ENCODE assay signal across 8 cellular contexts in the genomic region with DNA sequence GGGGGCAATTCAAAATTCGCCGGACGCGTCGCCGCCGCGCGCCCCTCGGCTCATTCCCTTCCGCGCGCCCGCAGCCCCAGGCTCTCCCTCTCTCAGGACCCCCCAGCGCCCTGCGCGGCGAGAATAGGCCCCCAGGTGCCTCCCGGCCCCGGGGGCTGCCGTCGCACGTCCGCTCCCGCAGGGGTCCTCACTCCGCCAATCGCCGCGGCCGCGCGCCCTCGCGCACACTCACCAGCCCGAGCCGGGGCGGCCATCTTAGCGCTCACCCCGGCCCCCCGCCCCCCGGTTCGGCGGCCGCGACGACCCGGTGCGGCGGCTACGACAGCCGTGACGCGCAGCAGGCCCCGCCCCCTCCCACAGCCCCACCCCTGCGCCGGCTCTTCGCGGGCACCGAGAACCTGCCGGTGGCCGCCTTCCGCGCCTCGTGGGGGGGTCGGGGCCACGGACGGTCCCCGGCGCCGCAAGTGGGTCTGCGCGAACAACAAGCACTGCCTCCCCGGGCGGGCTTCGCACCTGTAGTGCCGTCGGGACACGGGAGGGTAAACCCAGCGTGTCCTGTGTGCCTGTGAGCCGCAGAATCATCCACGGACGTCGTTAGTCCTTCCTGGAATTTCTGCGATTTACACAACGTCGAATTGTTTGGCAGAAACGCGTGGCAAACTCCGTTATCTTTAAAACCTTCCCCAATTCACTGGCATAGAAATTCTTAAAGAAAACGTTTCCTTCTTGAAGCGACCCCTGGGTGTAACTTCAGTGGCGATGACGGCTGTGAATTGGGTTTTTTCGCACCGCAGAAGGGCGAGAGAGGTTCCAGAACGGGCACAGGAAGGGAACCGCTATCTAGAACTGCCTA. TPM values are rescaled to one million over a fixed set of nuclear protein-coding genes. Genes with fewer than 3 reads are reported as not detected.
DNase-seq lines count a peak whose midpoint lies in the region; ATAC-seq, FAIRE-seq and TF ChIP-seq lines count a peak whose summit lies in the region.

No MANE protein-coding gene starts in this region.

- no peaks in the 10 kb centered on the region; the same call in 1 of the 2 replicates for H3K36me3 ChIP-seq in OCI-LY1 (ENCODE audit: insufficient read depth, low read length)
- H3K36me3 ChIP-seq in pancreas: no peaks in the 10 kb centered on the region
- no peaks in the 10 kb centered on the region for H3K36me3 ChIP-seq in thyroid gland

- H4K20me1 ChIP-seq in OCI-LY1 (ENCODE audit: insufficient read depth, low read length): no peaks in the 10 kb centered on the region

- no peak for FAIRE-seq in pancreas (lab: Jason Lieb, UNC)

- peaks cover 7% of the 10 kb centered on the region; the same call in 1 of the 2 replicates for H3K9me3 ChIP-seq in OCI-LY1 (ENCODE audit: low read length)
- no peaks in the 10 kb centered on the region for H3K9me3 ChIP-seq in pancreas
- H3K9me3 ChIP-seq in thyroid gland: no peaks in the 10 kb centered on the region

- no peaks in the 10 kb centered on the region for H3K4me1 ChIP-seq in OCI-LY1 (ENCODE audit: insufficient read depth, low read length, severe bottlenecking)
- peaks cover 0 to 3% (median 0%) of the 10 kb centered on the region in 3 donors for H3K4me1 ChIP-seq in pancreas
- H3K4me1 ChIP-seq in thyroid gland: peaks cover 0 to 3% of the 10 kb centered on the region in 2 donors

- no peaks in the 10 kb centered on the region for H3F3A ChIP-seq in OCI-LY1 (ENCODE audit: insufficient read depth, low read length)

- peak; percentile 10 for DNase-seq in GM03348 (ENCODE audit: low spot score)
- peak; percentile 40 to 71 (median 51) for DNase-seq in activated naive CD4-positive, alpha-beta T cell (lab: John Stamatoyannopoulos, UW)
- peak in 41 of 42 donors; percentile 3 to 86 (median 63) for DNase-seq in head of caudate nucleus
- DNase-seq in pancreas: peak; percentile 59 to 86 (median 70)
- DNase-seq in thyroid gland: peak; percentile 60 to 67

- no peak overlapping the region for H2AFZ ChIP-seq in OCI-LY1 (ENCODE audit: low read length)

- intact Hi-C loops in head of caudate nucleus (cut with DNase I): no loop called here
- intact Hi-C loops in pancreas (cut with DNase I): no loop called here
- intact Hi-C loops in thyroid gland (cut with DNase I): no loop called here

- peak in 1 of 2 donors; percentile 84 for TF ChIP-seq POLR2A in thyroid gland (IDR thresholded peaks at IDR 0.05)

- H3K4me2 ChIP-seq in OCI-LY1 (ENCODE audit: low read length): peak overlapping the region; percentile 29; the same call in 1 of the 2 replicates

- H3K27ac ChIP-seq in OCI-LY1 (ENCODE audit: low read depth, low read length, poor library complexity, severe bottlenecking): no peak overlapping the region
- peak overlapping the region; percentile 57 to 76 (median 66) for H3K27ac ChIP-seq in pancreas
- H3K27ac ChIP-seq in thyroid gland: peak overlapping the region; percentile 45 to 76 (median 52)

- H3K9ac ChIP-seq in OCI-LY1 (ENCODE audit: low read length): no peak overlapping the region

- H3K4me3 ChIP-seq in OCI-LY1 (ENCODE audit: low read depth, low read length, poor library complexity, severe bottlenecking) (peak overlapping the region; percentile 27), pancreas (peak overlapping the region; percentile 35 to 97 (median 85)), thyroid gland (replicated peaks in 1 of 3) (peak overlapping the region; percentile 72 to 87 (median 81))

- H3K79me2 ChIP-seq in OCI-LY1 (ENCODE audit: insufficient read depth, low read length): no peaks in the 10 kb centered on the region

- 6 to 8% methylated on average over 74 to 98 of the region's 98 CpGs for WGBS in pancreas, 2 donors
- WGBS in thyroid gland, 2 donors: 12 to 15% methylated on average over 19 to 27 of the region's 98 CpGs

- ATAC-seq in pancreas (peak; percentile 88 to 95 (median 94)), GM19035 (IDR thresholded peaks at IDR 0.05; ENCODE audit: unreplicated experiment) (no peak), GM18873 (IDR thresholded peaks at IDR 0.05; ENCODE audit: low FRiP score, unreplicated experiment) (no peak)

- H3K27me3 ChIP-seq in OCI-LY1 (ENCODE audit: insufficient read depth, low read length) (peaks cover 14% of the 10 kb centered on the region; the same call in 1 of the 2 replicates), pancreas (no peaks in the 10 kb centered on the region), thyroid gland (no peaks in the 10 kb centered on the region)

- no peaks in the 10 kb centered on the region for H3K9me2 ChIP-seq in OCI-LY1 (ENCODE audit: low read depth, low read length)

- TF ChIP-seq CTCF in OCI-LY1 (IDR thresholded peaks at IDR 0.05; ENCODE audit: low read length) (no peak), pancreas (IDR thresholded peaks at IDR 0.05) (no peak), thyroid gland (IDR thresholded peaks at IDR 0.05) (no peak)

RNA-seq across cellular contexts. Expression of gene USP44, which starts 2.5 kb away (rescaled TPM):
- total RNA-seq in pancreas: 1 to 10 TPM; 2.1 to 4.3 (median 2.4) TPM
- 1 to 10 TPM; 2.2 to 2.4 TPM for polyA plus RNA-seq in pancreas
- 1 to 10 TPM; 2.8 to 9.1 (median 6.3) TPM for total RNA-seq in thyroid gland

Comparison
In these comparisons a context has a peak if more than half of its experiments do, and no peak if none do; other contexts are left out.
1. DNase-seq: peak in every context shown above with its lines; median percentile 70 in pancreas; 64 in thyroid gland; 63 in head of caudate nucleus; 51 in activated naive CD4-positive, alpha-beta T cell; 10 in GM03348.
2. H3K4me3 ChIP-seq: peak in every context shown above with its lines; median percentile 85 in pancreas; 81 in thyroid gland; 27 in OCI-LY1.
3. ATAC-seq: peak in pancreas (4 of 4); none in GM19035 (single experiment) and GM18873 (single experiment).